ENCODE assay signal across 8 cellular contexts in genomic region chr7:141073641-141074161, GRCh38.
A peak's percentile ranks its signal among the peaks of the same experiment; 100 is the strongest.
DNase-seq lines count a peak whose midpoint lies in the region; ATAC-seq and TF ChIP-seq lines count a peak whose summit lies in the region.

TSS of gene TMEM178B (plus strand) at chr7:141074064.

- H3K4me1 ChIP-seq in ES-I3 (ENCODE audit: insufficient read depth, low read length): no peaks in the 10 kb centered on the region

- no peaks in the 10 kb centered on the region for H3K9me3 ChIP-seq in ES-I3 (ENCODE audit: control insufficient read depth, insufficient read depth, low read length)

- peak; percentile 24 for ATAC-seq in stimulated activated naive CD8-positive, alpha-beta T cell treated with anti-CD3 and anti-CD28 coated beads, Interleukin-15, Interleukin-2, amounts not matched to agents 100 U/mL and 50 U/mL, for 24 hours
- ATAC-seq in GM19328 (IDR thresholded peaks at IDR 0.05; ENCODE audit: unreplicated experiment) (no peak), HG03280 (IDR thresholded peaks at IDR 0.05; ENCODE audit: unreplicated experiment) (no peak)

- TF ChIP-seq CTCF in LNCaP clone FGC (IDR thresholded peaks at IDR 0.05; ENCODE audit: control insufficient read depth, extremely low read depth, insufficient read depth) (no peak), astrocyte of the spinal cord (IDR thresholded peaks at IDR 0.05; ENCODE audit: low read depth, low read length) (no peak)

- H3K4me3 ChIP-seq in LNCaP clone FGC (ENCODE audit: low read depth, low read length): peak within 1 kb of the TSS; percentile 47
- peak within 1 kb of the TSS; percentile 27 for H3K4me3 ChIP-seq in astrocyte of the spinal cord (ENCODE audit: low read depth, low read length)

- H3K9ac ChIP-seq in ES-I3 (ENCODE audit: low read depth, low read length): peak within 1 kb of the TSS; percentile 78

- in situ Hi-C loops in astrocyte of the spinal cord (cut with HindIII; ENCODE audit: low sequenced_read_pairs): no loop called here

- no peaks in the 10 kb centered on the region for H3K36me3 ChIP-seq in ES-I3 (ENCODE audit: insufficient read depth, low read length)

- DNase-seq in LNCaP clone FGC (ENCODE audit: low read depth) (no peak), astrocyte of the spinal cord (ENCODE audit: low read depth, low spot score) (no peak), islet precursor cell (peak; percentile 57), NCI-H187 (lab: John Stamatoyannopoulos, UW) (no peak)
- peak; percentile 30 for DNase-seq in stimulated activated naive CD8-positive, alpha-beta T cell treated with anti-CD3 and anti-CD28 coated beads, Interleukin-15, Interleukin-2, amounts not matched to agents 100 U/mL and 50 U/mL, for 24 hours

Comparison
In these comparisons a context has a peak if more than half of its experiments do, and no peak if none do; other contexts are left out.
1. DNase-seq: peak in islet precursor cell (single experiment) and stimulated activated naive CD8-positive, alpha-beta T cell treated with anti-CD3 and anti-CD28 coated beads, Interleukin-15, Interleukin-2, amounts not matched to agents 100 U/mL and 50 U/mL, for 24 hours (single experiment); none in LNCaP clone FGC (single experiment), astrocyte of the spinal cord (single experiment) and NCI-H187 (0 of 2).